In the genomic region with DNA sequence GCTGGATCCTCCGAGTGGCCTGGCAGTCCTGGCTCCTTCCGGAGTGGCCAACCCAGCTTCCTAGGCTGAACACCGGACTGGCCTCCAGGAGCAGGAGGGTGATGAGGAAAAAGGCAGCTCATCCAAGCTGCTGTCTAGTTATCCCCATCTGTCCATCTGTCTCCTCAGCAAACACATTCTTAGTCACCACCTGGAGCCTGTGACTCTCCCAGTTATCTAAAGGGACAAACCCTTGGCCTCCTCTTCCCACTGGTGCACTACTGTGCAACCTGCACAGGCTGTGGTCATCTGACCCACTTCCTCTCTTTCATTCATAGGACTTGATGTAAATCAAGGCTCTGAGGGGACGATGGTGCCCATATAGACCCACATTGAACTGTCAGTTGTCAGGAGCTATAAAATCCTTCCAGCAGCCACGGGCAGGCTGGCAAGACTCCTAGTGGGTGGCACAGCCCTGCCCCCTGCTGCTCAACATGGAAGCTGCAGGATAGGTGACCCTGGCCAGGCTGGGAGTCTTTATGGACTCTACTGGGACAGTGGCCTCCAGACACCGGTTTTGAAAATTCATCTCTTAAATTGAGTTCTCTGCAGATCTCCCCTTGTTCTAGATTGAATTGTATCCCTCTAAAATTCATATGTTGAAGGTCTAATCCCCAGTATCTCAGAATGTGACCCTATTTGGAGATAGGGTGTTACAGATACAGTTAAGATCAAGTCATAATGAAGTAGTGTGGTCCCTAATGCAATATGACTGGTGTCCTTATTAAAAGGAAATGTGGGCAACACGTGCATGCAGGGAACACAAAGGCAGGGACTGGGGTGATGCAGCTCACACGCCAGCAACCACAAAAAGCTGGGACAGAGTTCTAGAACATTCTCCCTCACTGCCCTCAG, we compare ENCODE assay signal across 1 cellular context.
TF ChIP-seq lines count a peak whose summit lies in the region.

No MANE protein-coding gene starts in this region.

TF ChIP-seq in GM12878, 131 proteins besides CTCF, POLR2A, EP300 and RAD21 (continued from another document and continues in another):
- TF ChIP-seq, protein P1, sequence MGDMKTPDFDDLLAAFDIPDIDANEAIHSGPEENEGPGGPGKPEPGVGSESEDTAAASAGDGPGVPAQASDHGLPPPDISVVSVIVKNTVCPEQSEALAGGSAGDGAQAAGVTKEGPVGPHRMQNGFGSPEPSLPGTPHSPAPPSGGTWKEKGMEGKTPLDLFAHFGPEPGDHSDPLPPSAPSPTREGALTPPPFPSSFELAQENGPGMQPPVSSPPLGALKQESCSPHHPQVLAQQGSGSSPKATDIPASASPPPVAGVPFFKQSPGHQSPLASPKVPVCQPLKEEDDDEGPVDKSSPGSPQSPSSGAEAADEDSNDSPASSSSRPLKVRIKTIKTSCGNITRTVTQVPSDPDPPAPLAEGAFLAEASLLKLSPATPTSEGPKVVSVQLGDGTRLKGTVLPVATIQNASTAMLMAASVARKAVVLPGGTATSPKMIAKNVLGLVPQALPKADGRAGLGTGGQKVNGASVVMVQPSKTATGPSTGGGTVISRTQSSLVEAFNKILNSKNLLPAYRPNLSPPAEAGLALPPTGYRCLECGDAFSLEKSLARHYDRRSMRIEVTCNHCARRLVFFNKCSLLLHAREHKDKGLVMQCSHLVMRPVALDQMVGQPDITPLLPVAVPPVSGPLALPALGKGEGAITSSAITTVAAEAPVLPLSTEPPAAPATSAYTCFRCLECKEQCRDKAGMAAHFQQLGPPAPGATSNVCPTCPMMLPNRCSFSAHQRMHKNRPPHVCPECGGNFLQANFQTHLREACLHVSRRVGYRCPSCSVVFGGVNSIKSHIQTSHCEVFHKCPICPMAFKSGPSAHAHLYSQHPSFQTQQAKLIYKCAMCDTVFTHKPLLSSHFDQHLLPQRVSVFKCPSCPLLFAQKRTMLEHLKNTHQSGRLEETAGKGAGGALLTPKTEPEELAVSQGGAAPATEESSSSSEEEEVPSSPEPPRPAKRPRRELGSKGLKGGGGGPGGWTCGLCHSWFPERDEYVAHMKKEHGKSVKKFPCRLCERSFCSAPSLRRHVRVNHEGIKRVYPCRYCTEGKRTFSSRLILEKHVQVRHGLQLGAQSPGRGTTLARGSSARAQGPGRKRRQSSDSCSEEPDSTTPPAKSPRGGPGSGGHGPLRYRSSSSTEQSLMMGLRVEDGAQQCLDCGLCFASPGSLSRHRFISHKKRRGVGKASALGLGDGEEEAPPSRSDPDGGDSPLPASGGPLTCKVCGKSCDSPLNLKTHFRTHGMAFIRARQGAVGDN (IDR thresholded peaks at IDR 0.05) = no peak
- TF ChIP-seq SP1 (IDR thresholded peaks at IDR 0.05; ENCODE audit: low read depth, low read length) (no peak), BCL11A (IDR thresholded peaks at IDR 0.05; ENCODE audit: low read depth, low read length) (no peak), MEF2A (IDR thresholded peaks at IDR 0.05; ENCODE audit: insufficient read depth, low read depth, low read length) (no peak), BHLHE40 (IDR thresholded peaks at IDR 0.05; ENCODE audit: borderline replicate concordance in 1 of 2, low read depth in 2 of 2, low read length in 1 of 2) (peak; percentile 33 to 61; a peak in 2 of 4 replicates), MYB (IDR thresholded peaks at IDR 0.05; ENCODE audit: borderline replicate concordance, low read depth, low read length) (no peak), IRF4 (IDR thresholded peaks at IDR 0.05; ENCODE audit: low read depth, low read length) (no peak), RUNX3 (IDR thresholded peaks at IDR 0.05; ENCODE audit: low read length) (no peak; the same call in 1 of the 2 replicates), ZNF24 (IDR thresholded peaks at IDR 0.05) (no peak), NFYA (IDR thresholded peaks at IDR 0.05; ENCODE audit: borderline replicate concordance, low read depth, low read length) (no peak), CBX5 (IDR thresholded peaks at IDR 0.05; ENCODE audit: low read depth) (no peak), CHD1 (IDR thresholded peaks at IDR 0.05; ENCODE audit: low read depth, low read length) (no peak), FOXM1 (IDR thresholded peaks at IDR 0.05; ENCODE audit: low read depth, low read length) (peak; percentile 51; the same call in 1 of the 2 replicates), EGR1 (IDR thresholded peaks at IDR 0.05; ENCODE audit: borderline replicate concordance in 1 of 2, low read depth in 2 of 2, low read length in 2 of 2) (no peak), HDGF (IDR thresholded peaks at IDR 0.05) (peak; percentile 77; the same call in 1 of the 2 replicates), RAD51 (IDR thresholded peaks at IDR 0.05) (no peak), MXI1 (IDR thresholded peaks at IDR 0.05; ENCODE audit: low read depth, low read length) (no peak; the same call in 1 of the 2 replicates), ZZZ3 (IDR thresholded peaks at IDR 0.05; ENCODE audit: control insufficient read depth, insufficient read length, low read depth) (no peak), KDM1A (IDR thresholded peaks at IDR 0.05; ENCODE audit: borderline replicate concordance) (no peak), ZBED1 (IDR thresholded peaks at IDR 0.05; ENCODE audit: borderline replicate concordance) (no peak), CREM (IDR thresholded peaks at IDR 0.05; ENCODE audit: low read depth) (no peak), NFXL1 (IDR thresholded peaks at IDR 0.05; ENCODE audit: borderline replicate concordance) (no peak), ATF7 (IDR thresholded peaks at IDR 0.05; ENCODE audit: low read depth) (no peak), TARDBP (IDR thresholded peaks at IDR 0.05; ENCODE audit: borderline replicate concordance) (no peak), SRF (IDR thresholded peaks at IDR 0.05; ENCODE audit: low read depth in 2 of 2, low read length in 2 of 2) (no peak), ZSCAN29 (IDR thresholded peaks at IDR 0.05) (no peak), SREBF2 (IDR thresholded peaks at IDR 0.05; ENCODE audit: low read length) (no peak), DPF2 (IDR thresholded peaks at IDR 0.05) (0 out of 2 replicates have a peak, but pooled peaks have one; percentile 10), SIX5 (IDR thresholded peaks at IDR 0.05; ENCODE audit: low read depth, low read length, severe bottlenecking) (no peak), STAT1 (conservative IDR thresholded peaks at IDR 0.05) (no peak)
- TF ChIP-seq, protein P2, sequence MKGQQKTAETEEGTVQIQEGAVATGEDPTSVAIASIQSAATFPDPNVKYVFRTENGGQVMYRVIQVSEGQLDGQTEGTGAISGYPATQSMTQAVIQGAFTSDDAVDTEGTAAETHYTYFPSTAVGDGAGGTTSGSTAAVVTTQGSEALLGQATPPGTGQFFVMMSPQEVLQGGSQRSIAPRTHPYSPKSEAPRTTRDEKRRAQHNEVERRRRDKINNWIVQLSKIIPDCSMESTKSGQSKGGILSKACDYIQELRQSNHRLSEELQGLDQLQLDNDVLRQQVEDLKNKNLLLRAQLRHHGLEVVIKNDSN (IDR thresholded peaks at IDR 0.05; ENCODE audit: borderline replicate concordance, extremely low read length, insufficient read depth, low read depth, low read length) = no peak
- TF ChIP-seq, protein P3, sequence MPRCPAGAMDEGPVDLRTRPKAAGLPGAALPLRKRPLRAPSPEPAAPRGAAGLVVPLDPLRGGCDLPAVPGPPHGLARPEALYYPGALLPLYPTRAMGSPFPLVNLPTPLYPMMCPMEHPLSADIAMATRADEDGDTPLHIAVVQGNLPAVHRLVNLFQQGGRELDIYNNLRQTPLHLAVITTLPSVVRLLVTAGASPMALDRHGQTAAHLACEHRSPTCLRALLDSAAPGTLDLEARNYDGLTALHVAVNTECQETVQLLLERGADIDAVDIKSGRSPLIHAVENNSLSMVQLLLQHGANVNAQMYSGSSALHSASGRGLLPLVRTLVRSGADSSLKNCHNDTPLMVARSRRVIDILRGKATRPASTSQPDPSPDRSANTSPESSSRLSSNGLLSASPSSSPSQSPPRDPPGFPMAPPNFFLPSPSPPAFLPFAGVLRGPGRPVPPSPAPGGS (IDR thresholded peaks at IDR 0.05; ENCODE audit: borderline replicate concordance, insufficient read depth, low read depth, low read length, poor library complexity, severe bottlenecking) = no peak
- TF ChIP-seq, protein P4, sequence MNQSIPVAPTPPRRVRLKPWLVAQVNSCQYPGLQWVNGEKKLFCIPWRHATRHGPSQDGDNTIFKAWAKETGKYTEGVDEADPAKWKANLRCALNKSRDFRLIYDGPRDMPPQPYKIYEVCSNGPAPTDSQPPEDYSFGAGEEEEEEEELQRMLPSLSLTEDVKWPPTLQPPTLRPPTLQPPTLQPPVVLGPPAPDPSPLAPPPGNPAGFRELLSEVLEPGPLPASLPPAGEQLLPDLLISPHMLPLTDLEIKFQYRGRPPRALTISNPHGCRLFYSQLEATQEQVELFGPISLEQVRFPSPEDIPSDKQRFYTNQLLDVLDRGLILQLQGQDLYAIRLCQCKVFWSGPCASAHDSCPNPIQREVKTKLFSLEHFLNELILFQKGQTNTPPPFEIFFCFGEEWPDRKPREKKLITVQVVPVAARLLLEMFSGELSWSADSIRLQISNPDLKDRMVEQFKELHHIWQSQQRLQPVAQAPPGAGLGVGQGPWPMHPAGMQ (IDR thresholded peaks at IDR 0.05; ENCODE audit: borderline replicate concordance) = no peak
- TF ChIP-seq, protein P5, sequence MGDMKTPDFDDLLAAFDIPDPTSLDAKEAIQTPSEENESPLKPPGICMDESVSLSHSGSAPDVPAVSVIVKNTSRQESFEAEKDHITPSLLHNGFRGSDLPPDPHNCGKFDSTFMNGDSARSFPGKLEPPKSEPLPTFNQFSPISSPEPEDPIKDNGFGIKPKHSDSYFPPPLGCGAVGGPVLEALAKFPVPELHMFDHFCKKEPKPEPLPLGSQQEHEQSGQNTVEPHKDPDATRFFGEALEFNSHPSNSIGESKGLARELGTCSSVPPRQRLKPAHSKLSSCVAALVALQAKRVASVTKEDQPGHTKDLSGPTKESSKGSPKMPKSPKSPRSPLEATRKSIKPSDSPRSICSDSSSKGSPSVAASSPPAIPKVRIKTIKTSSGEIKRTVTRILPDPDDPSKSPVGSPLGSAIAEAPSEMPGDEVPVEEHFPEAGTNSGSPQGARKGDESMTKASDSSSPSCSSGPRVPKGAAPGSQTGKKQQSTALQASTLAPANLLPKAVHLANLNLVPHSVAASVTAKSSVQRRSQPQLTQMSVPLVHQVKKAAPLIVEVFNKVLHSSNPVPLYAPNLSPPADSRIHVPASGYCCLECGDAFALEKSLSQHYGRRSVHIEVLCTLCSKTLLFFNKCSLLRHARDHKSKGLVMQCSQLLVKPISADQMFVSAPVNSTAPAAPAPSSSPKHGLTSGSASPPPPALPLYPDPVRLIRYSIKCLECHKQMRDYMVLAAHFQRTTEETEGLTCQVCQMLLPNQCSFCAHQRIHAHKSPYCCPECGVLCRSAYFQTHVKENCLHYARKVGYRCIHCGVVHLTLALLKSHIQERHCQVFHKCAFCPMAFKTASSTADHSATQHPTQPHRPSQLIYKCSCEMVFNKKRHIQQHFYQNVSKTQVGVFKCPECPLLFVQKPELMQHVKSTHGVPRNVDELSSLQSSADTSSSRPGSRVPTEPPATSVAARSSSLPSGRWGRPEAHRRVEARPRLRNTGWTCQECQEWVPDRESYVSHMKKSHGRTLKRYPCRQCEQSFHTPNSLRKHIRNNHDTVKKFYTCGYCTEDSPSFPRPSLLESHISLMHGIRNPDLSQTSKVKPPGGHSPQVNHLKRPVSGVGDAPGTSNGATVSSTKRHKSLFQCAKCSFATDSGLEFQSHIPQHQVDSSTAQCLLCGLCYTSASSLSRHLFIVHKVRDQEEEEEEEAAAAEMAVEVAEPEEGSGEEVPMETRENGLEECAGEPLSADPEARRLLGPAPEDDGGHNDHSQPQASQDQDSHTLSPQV (IDR thresholded peaks at IDR 0.05) = no peak
- TF ChIP-seq, protein P6, sequence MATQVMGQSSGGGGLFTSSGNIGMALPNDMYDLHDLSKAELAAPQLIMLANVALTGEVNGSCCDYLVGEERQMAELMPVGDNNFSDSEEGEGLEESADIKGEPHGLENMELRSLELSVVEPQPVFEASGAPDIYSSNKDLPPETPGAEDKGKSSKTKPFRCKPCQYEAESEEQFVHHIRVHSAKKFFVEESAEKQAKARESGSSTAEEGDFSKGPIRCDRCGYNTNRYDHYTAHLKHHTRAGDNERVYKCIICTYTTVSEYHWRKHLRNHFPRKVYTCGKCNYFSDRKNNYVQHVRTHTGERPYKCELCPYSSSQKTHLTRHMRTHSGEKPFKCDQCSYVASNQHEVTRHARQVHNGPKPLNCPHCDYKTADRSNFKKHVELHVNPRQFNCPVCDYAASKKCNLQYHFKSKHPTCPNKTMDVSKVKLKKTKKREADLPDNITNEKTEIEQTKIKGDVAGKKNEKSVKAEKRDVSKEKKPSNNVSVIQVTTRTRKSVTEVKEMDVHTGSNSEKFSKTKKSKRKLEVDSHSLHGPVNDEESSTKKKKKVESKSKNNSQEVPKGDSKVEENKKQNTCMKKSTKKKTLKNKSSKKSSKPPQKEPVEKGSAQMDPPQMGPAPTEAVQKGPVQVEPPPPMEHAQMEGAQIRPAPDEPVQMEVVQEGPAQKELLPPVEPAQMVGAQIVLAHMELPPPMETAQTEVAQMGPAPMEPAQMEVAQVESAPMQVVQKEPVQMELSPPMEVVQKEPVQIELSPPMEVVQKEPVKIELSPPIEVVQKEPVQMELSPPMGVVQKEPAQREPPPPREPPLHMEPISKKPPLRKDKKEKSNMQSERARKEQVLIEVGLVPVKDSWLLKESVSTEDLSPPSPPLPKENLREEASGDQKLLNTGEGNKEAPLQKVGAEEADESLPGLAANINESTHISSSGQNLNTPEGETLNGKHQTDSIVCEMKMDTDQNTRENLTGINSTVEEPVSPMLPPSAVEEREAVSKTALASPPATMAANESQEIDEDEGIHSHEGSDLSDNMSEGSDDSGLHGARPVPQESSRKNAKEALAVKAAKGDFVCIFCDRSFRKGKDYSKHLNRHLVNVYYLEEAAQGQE (IDR thresholded peaks at IDR 0.05; ENCODE audit: low read depth, low read length) = no peak
- TF ChIP-seq, protein P7, sequence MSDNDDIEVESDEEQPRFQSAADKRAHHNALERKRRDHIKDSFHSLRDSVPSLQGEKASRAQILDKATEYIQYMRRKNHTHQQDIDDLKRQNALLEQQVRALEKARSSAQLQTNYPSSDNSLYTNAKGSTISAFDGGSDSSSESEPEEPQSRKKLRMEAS (IDR thresholded peaks at IDR 0.05; ENCODE audit: low read depth, low read length) = no peak
- TF ChIP-seq, protein P8, sequence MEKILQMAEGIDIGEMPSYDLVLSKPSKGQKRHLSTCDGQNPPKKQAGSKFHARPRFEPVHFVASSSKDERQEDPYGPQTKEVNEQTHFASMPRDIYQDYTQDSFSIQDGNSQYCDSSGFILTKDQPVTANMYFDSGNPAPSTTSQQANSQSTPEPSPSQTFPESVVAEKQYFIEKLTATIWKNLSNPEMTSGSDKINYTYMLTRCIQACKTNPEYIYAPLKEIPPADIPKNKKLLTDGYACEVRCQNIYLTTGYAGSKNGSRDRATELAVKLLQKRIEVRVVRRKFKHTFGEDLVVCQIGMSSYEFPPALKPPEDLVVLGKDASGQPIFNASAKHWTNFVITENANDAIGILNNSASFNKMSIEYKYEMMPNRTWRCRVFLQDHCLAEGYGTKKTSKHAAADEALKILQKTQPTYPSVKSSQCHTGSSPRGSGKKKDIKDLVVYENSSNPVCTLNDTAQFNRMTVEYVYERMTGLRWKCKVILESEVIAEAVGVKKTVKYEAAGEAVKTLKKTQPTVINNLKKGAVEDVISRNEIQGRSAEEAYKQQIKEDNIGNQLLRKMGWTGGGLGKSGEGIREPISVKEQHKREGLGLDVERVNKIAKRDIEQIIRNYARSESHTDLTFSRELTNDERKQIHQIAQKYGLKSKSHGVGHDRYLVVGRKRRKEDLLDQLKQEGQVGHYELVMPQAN (conservative IDR thresholded peaks at IDR 0.05) = no peak
- TF ChIP-seq, protein P9, sequence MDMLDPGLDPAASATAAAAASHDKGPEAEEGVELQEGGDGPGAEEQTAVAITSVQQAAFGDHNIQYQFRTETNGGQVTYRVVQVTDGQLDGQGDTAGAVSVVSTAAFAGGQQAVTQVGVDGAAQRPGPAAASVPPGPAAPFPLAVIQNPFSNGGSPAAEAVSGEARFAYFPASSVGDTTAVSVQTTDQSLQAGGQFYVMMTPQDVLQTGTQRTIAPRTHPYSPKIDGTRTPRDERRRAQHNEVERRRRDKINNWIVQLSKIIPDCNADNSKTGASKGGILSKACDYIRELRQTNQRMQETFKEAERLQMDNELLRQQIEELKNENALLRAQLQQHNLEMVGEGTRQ (IDR thresholded peaks at IDR 0.05; ENCODE audit: borderline replicate concordance, low read depth, low read length) = no peak
